17 cellular contexts compared by ENCODE assay signal in the genomic region with DNA sequence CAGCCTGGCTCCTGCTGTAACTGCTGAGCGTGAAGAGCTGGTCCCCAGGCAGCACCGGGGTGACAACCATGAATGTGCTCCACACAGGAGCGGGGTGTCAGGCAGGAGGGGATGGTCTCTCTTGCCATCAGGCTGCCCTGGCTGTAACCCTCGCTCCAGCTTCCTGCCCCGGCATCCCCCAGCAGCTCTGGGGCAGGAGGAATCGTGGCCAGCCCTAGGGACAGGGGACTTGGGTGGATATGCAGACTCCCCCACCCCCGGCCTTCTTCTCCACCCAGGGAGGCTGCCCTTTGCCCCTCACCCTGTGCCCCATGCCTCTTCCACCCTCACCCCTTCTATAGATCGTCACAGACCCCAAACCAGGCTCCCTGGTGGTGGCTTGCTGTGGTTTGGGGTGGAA.
DNase-seq lines count a peak whose midpoint lies in the region; ATAC-seq and TF ChIP-seq lines count a peak whose summit lies in the region.
"Had no signal": no experiment of that assay in that cellular context is flagged by ENCODE, and none has a peak within 500 bp of the region (broad histone marks: within the 10 kb centered on the region; RNA-seq: fewer than 3 reads in every experiment).

No MANE protein-coding gene starts in this region.

- no peaks in the 10 kb centered on the region for H3K36me3 Mint-ChIP-seq in activated CD4-positive, alpha-beta T cell treated with anti-CD3 and anti-CD28 coated beads, Interleukin-2, amount 10 ng/mL, durations not matched to agents 7 days and 5 days (ENCODE audit: low read depth)
- H3K36me3 Mint-ChIP-seq in activated CD4-positive, alpha-beta T cell treated with anti-CD3 and anti-CD28 coated beads, Interleukin-2, amount 10 ng/mL, durations not matched to agents 24 days and 14 days (ENCODE audit: low read depth) = no peaks in the 10 kb centered on the region
- H3K36me3 Mint-ChIP-seq in glutamatergic neuron (ENCODE audit: unreplicated experiment) = no peaks in the 10 kb centered on the region
- H3K36me3 Mint-ChIP-seq: CD4-positive, CD25-positive, alpha-beta regulatory T cell; naive B cell had no signal

- peaks cover 12% of the 10 kb centered on the region for H3K4me1 Mint-ChIP-seq in activated CD4-positive, alpha-beta T cell treated with anti-CD3 and anti-CD28 coated beads, Interleukin-2, amount 10 ng/mL, durations not matched to agents 7 days and 5 days
- H3K4me1 Mint-ChIP-seq in activated CD4-positive, alpha-beta T cell treated with anti-CD3 and anti-CD28 coated beads, Interleukin-2, amount 10 ng/mL, durations not matched to agents 24 days and 14 days = no peaks in the 10 kb centered on the region
- no peaks in the 10 kb centered on the region for H3K4me1 Mint-ChIP-seq in glutamatergic neuron (ENCODE audit: low read depth, unreplicated experiment)

- CTCF ChIA-PET in activated CD4-positive, alpha-beta T cell treated with anti-CD3 and anti-CD28 coated beads, Interleukin-2, amount 10 ng/mL, durations not matched to agents 7 days and 5 days (lab: Charles Lee) = interaction anchor here (0.6 to 1.5 kb wide), 2 partner anchors 19 to 92 kb away, joined by 5 to 6 read pairs; no protein-coding TSS in a partner anchor

- H3K4me3 ChIP-seq in Loucy (ENCODE audit: low read length, poor library complexity, severe bottlenecking) (peak overlapping the region; percentile 44), hepatocyte (no peak overlapping the region), stomach (no peak overlapping the region)

- DNase-seq in activated CD4-positive, alpha-beta T cell treated with anti-CD3 and anti-CD28 coated beads, Interleukin-2, amount 10 ng/mL, durations not matched to agents 7 days and 5 days = no peak
- no peak for DNase-seq in activated CD4-positive, alpha-beta T cell treated with anti-CD3 and anti-CD28 coated beads, Interleukin-2, amount 10 ng/mL, durations not matched to agents 24 days and 14 days
- peak; percentile 32 for DNase-seq in hepatocyte (ENCODE audit: low spot score)
- peak; percentile 20 for DNase-seq in stomach
- DNase-seq in glutamatergic neuron = no peak
- no peak for DNase-seq in substantia nigra (lab: John Stamatoyannopoulos, UW)
- DNase-seq: activated naive CD4-positive, alpha-beta T cell treated with Interleukin-2 at 50 U/mL for 16 hours; CD4-positive, CD25-positive, alpha-beta regulatory T cell; foreskin fibroblast; naive B cell; NCI-H1694; Right ventricle myocardium superior; stimulated activated CD4-positive, alpha-beta T cell treated with anti-CD3 and anti-CD28 coated beads, Interleukin-4, amount 100 ng/mL, for 4 hours had no signal

- H3K79me2 ChIP-seq in Loucy (ENCODE audit: insufficient read depth, low read length) = peaks cover 40% of the 10 kb centered on the region
- peaks cover 25% of the 10 kb centered on the region for H3K79me2 ChIP-seq in hepatocyte

- H3K36me3 ChIP-seq in Loucy (ENCODE audit: insufficient read depth, low read length) (no peaks in the 10 kb centered on the region), hepatocyte (replicated peaks; ENCODE audit: insufficient read depth, low read depth) (no peaks in the 10 kb centered on the region), stomach (no peaks in the 10 kb centered on the region)
- H3K36me3 ChIP-seq: left lung had no signal

- H3F3A ChIP-seq in Loucy (ENCODE audit: low read depth) = no peaks in the 10 kb centered on the region; the same call in 1 of the 2 replicates

- H3K27me3 Mint-ChIP-seq in activated CD4-positive, alpha-beta T cell treated with anti-CD3 and anti-CD28 coated beads, Interleukin-2, amount 10 ng/mL, durations not matched to agents 7 days and 5 days = no peaks in the 10 kb centered on the region
- no peaks in the 10 kb centered on the region for H3K27me3 Mint-ChIP-seq in activated CD4-positive, alpha-beta T cell treated with anti-CD3 and anti-CD28 coated beads, Interleukin-2, amount 10 ng/mL, durations not matched to agents 24 days and 14 days
- peaks cover 2% of the 10 kb centered on the region for H3K27me3 Mint-ChIP-seq in glutamatergic neuron (ENCODE audit: unreplicated experiment)
- H3K27me3 Mint-ChIP-seq: naive B cell had no signal

- TF ChIP-seq POLR2A in stomach (IDR thresholded peaks at IDR 0.05) = no peak

- intact Hi-C loops in activated CD4-positive, alpha-beta T cell treated with anti-CD3 and anti-CD28 coated beads, Interleukin-2, amount 10 ng/mL, durations not matched to agents 24 days and 14 days (cut with micrococcal nuclease) = loop anchor here (2.0 to 5.0 kb wide), 2 partner anchors 217 to 343 kb away; no protein-coding TSS in a partner anchor
- intact Hi-C loops in stomach (cut with DNase I; ENCODE audit: low total_unique reads) = no loop called here

- H3K9me3 ChIP-seq in Loucy (ENCODE audit: insufficient read depth, low read depth, low read length) = no peaks in the 10 kb centered on the region
- H3K9me3 ChIP-seq in hepatocyte (ENCODE audit: low read depth) = no peaks in the 10 kb centered on the region
- H3K9me3 ChIP-seq in stomach = no peaks in the 10 kb centered on the region
- H3K9me3 ChIP-seq: left lung had no signal

- POLR2A ChIA-PET in activated CD4-positive, alpha-beta T cell treated with anti-CD3 and anti-CD28 coated beads, Interleukin-2, amount 10 ng/mL, durations not matched to agents 7 days and 5 days (lab: Charles Lee) = no interaction called here

- no peaks in the 10 kb centered on the region for H3K9me2 ChIP-seq in Loucy (replicated peaks; ENCODE audit: low read depth, low read length)
- H3K9me2 ChIP-seq in hepatocyte (replicated peaks; ENCODE audit: insufficient read depth) = no peaks in the 10 kb centered on the region

- H3K9ac ChIP-seq in Loucy (ENCODE audit: low read depth, low read length, poor library complexity, severe bottlenecking) = peak overlapping the region; percentile 90

- TF ChIP-seq CTCF in Loucy (conservative IDR thresholded peaks at IDR 0.05; ENCODE audit: low read length) (no peak), hepatocyte (IDR thresholded peaks at IDR 0.05; ENCODE audit: poor library complexity) (no peak), stomach (IDR thresholded peaks at IDR 0.05) (no peak), glutamatergic neuron (IDR thresholded peaks at IDR 0.05; ENCODE audit: partially characterized antibody, unreplicated experiment) (no peak)

- no peaks in the 10 kb centered on the region for H3K27me3 ChIP-seq in Loucy (ENCODE audit: insufficient read depth, low read length, poor library complexity, severe bottlenecking)
- H3K27me3 ChIP-seq in hepatocyte = no peaks in the 10 kb centered on the region
- H3K27me3 ChIP-seq in stomach = no peaks in the 10 kb centered on the region
- H3K27me3 ChIP-seq: left lung had no signal

- no peaks in the 10 kb centered on the region for H4K20me1 ChIP-seq in Loucy (ENCODE audit: insufficient read depth, low read length, poor library complexity, severe bottlenecking)
- no peaks in the 10 kb centered on the region for H4K20me1 ChIP-seq in hepatocyte (ENCODE audit: insufficient read depth, poor library complexity, severe bottlenecking)

- peak overlapping the region; percentile 20 for H3K27ac Mint-ChIP-seq in activated CD4-positive, alpha-beta T cell treated with anti-CD3 and anti-CD28 coated beads, Interleukin-2, amount 10 ng/mL, durations not matched to agents 7 days and 5 days
- no peak overlapping the region for H3K27ac Mint-ChIP-seq in activated CD4-positive, alpha-beta T cell treated with anti-CD3 and anti-CD28 coated beads, Interleukin-2, amount 10 ng/mL, durations not matched to agents 24 days and 14 days
- no peak overlapping the region for H3K27ac Mint-ChIP-seq in glutamatergic neuron (ENCODE audit: unreplicated experiment)
- H3K27ac Mint-ChIP-seq: CD4-positive, CD25-positive, alpha-beta regulatory T cell had no signal

- H3K4me1 ChIP-seq in Loucy (ENCODE audit: insufficient read depth, low read length, poor library complexity, severe bottlenecking) = peaks cover 57% of the 10 kb centered on the region
- H3K4me1 ChIP-seq in hepatocyte (ENCODE audit: insufficient read depth) = peaks cover 25% of the 10 kb centered on the region
- peaks cover 0 to 8% (median 3%) of the 10 kb centered on the region in 4 donors for H3K4me1 ChIP-seq in stomach
- H3K4me1 ChIP-seq: left lung had no signal

- no peak overlapping the region for H3K4me3 Mint-ChIP-seq in activated CD4-positive, alpha-beta T cell treated with anti-CD3 and anti-CD28 coated beads, Interleukin-2, amount 10 ng/mL, durations not matched to agents 7 days and 5 days
- H3K4me3 Mint-ChIP-seq in activated CD4-positive, alpha-beta T cell treated with anti-CD3 and anti-CD28 coated beads, Interleukin-2, amount 10 ng/mL, durations not matched to agents 24 days and 14 days = no peak overlapping the region
- no peak overlapping the region for H3K4me3 Mint-ChIP-seq in glutamatergic neuron (ENCODE audit: unreplicated experiment)
- H3K4me3 Mint-ChIP-seq: CD4-positive, CD25-positive, alpha-beta regulatory T cell had no signal

- TF ChIP-seq EP300 in stomach (IDR thresholded peaks at IDR 0.05) = no peak

- H2AFZ ChIP-seq in Loucy (ENCODE audit: low read length) (no peak overlapping the region), hepatocyte (no peak overlapping the region)

- peak overlapping the region; percentile 73 for H3K4me2 ChIP-seq in Loucy (ENCODE audit: low read depth, low read length, poor library complexity, severe bottlenecking)
- peak overlapping the region; percentile 74 for H3K4me2 ChIP-seq in hepatocyte

- 93% methylated on average over 8 of the region's 8 CpGs for WGBS in hepatocyte (ENCODE audit: low lambda C conversion rate, missing lambda C conversion rate)
- WGBS in stomach, 5 donors = 81 to 91% (median 88%) methylated on average over 7 to 8 of the region's 8 CpGs

- no peak for ATAC-seq in HG03520 (IDR thresholded peaks at IDR 0.05; ENCODE audit: unreplicated experiment)
- ATAC-seq: left lung had no signal

- H3K27ac ChIP-seq in hepatocyte = peak overlapping the region; percentile 99
- H3K27ac ChIP-seq in stomach = no peak overlapping the region
- H3K27ac ChIP-seq in substantia nigra (ENCODE audit: low read depth, low read length, poor library complexity, severe bottlenecking) = no peak overlapping the region
- H3K27ac ChIP-seq: left lung, VCaP had no signal

- H3K9me3 Mint-ChIP-seq in activated CD4-positive, alpha-beta T cell treated with anti-CD3 and anti-CD28 coated beads, Interleukin-2, amount 10 ng/mL, durations not matched to agents 7 days and 5 days = no peaks in the 10 kb centered on the region
- no peaks in the 10 kb centered on the region for H3K9me3 Mint-ChIP-seq in activated CD4-positive, alpha-beta T cell treated with anti-CD3 and anti-CD28 coated beads, Interleukin-2, amount 10 ng/mL, durations not matched to agents 24 days and 14 days
- peaks cover 1% of the 10 kb centered on the region for H3K9me3 Mint-ChIP-seq in glutamatergic neuron (ENCODE audit: unreplicated experiment)
- H3K9me3 Mint-ChIP-seq: CD4-positive, CD25-positive, alpha-beta regulatory T cell; naive B cell had no signal

Comparison
In these comparisons a context has a peak if more than half of its experiments do, and no peak if none do; other contexts are left out.
1. DNase-seq: peak in hepatocyte (single experiment) and stomach (single experiment); none in activated CD4-positive, alpha-beta T cell treated with anti-CD3 and anti-CD28 coated beads, Interleukin-2, amount 10 ng/mL, durations not matched to agents 7 days and 5 days (single experiment), activated CD4-positive, alpha-beta T cell treated with anti-CD3 and anti-CD28 coated beads, Interleukin-2, amount 10 ng/mL, durations not matched to agents 24 days and 14 days (single experiment), glutamatergic neuron (single experiment) and substantia nigra (0 of 49).